26 cellular contexts compared by ENCODE assay signal in genomic region chr7:30782690-30783089, GRCh38.
"Had no signal": no experiment of that assay in that cellular context is flagged by ENCODE, and none has a peak within 500 bp of the region (broad histone marks: within the 10 kb centered on the region; RNA-seq: fewer than 3 reads in every experiment).

No MANE protein-coding gene starts in this region.

- H3K27ac ChIP-seq: stomach, suprapubic skin, testis, thoracic aorta, thyroid gland, tibial artery, tibial nerve, transverse colon, upper lobe of left lung, upper lobe of right lung, uterus, vagina had no signal

- H3K4me3 ChIP-seq: stomach, suprapubic skin, testis, thoracic aorta, thyroid gland, tibial artery, tibial nerve, transverse colon, upper lobe of left lung, upper lobe of right lung, uterus, vagina had no signal

- H3K9me3 ChIP-seq: stomach, suprapubic skin, testis, thoracic aorta, thyroid gland, tibial artery, tibial nerve, transverse colon, upper lobe of left lung, upper lobe of right lung, uterus, vagina had no signal

- DNase-seq: stimulated activated CD4-positive, alpha-beta T cell treated with anti-CD3 and anti-CD28 coated beads, Interleukin-2, amount 100 ng/mL, for 24 hours; stimulated activated CD4-positive, alpha-beta T cell treated with anti-CD3 and anti-CD28 coated beads, Interleukin-2, amount 100 ng/mL, for 48 hours; stimulated activated CD4-positive, alpha-beta T cell treated with anti-CD3 and anti-CD28 coated beads, Interleukin-4, amount 100 ng/mL, for 1 hour; stimulated activated CD4-positive, alpha-beta T cell treated with anti-CD3 and anti-CD28 coated beads, Interleukin-4, amount 100 ng/mL, for 24 hours; stimulated activated CD4-positive, alpha-beta T cell treated with anti-CD3 and anti-CD28 coated beads, Interleukin-4, amount 100 ng/mL, for 4 hours; stimulated activated CD8-positive, alpha-beta memory T cell treated with anti-CD3 and anti-CD28 coated beads, Interleukin-4, amount 100 ng/mL, for 48 hours; stimulated activated naive B cell treated with anti-CD40 and anti-IgM and Interleukin-4, amounts not matched to agents 10 μg/mL and 1 μg/mL and 100 μg/mL, for 72 hours; stimulated activated naive CD4-positive, alpha-beta T cell; stimulated activated naive CD8-positive, alpha-beta T cell treated with anti-CD3 and anti-CD28 coated beads, Interleukin-15, amount 100 ng/mL, for 72 hours; stimulated activated naive CD8-positive, alpha-beta T cell treated with anti-CD3 and anti-CD28 coated beads, Interleukin-15, Interleukin-2, amounts not matched to agents 100 U/mL and 50 U/mL, for 24 hours; stomach; substantia nigra; testis; thyroid gland; tibial artery; transverse colon; trophoblast cell; upper lobe of left lung; upper lobe of right lung; uterus had no signal

- H3K36me3 ChIP-seq: transverse colon, uterus had no signal

- H3K4me1 ChIP-seq: testis, transverse colon, upper lobe of left lung, upper lobe of right lung, uterus, vagina had no signal

- ATAC-seq: stimulated activated effector memory CD8-positive, alpha-beta T cell treated with anti-CD3 and anti-CD28 coated beads, Interleukin-12 subunit alpha, Interleukin-12 subunit beta, amount 100 ng/mL, for 72 hours; stimulated activated memory B cell treated with anti-CD40 and anti-IgM and Interleukin-4, amounts not matched to agents 10 μg/mL and 1 μg/mL and 100 μg/mL, for 72 hours; stimulated activated naive B cell treated with anti-CD40 and anti-IgM and Interleukin-4, amounts not matched to agents 10 μg/mL and 1 μg/mL and 100 μg/mL, for 72 hours; stimulated activated naive CD8-positive, alpha-beta T cell treated with anti-CD3 and anti-CD28 coated beads, Interleukin-15, amount 100 ng/mL, for 72 hours; stimulated activated naive CD8-positive, alpha-beta T cell treated with anti-CD3 and anti-CD28 coated beads, Interleukin-15, Interleukin-2, amounts not matched to agents 100 U/mL and 50 U/mL, for 24 hours; upper lobe of right lung had no signal

- H3K27me3 ChIP-seq: stomach, suprapubic skin, testis, thyroid gland, tibial artery, tibial nerve, transverse colon, upper lobe of left lung, upper lobe of right lung, uterus, vagina had no signal
